ENCODE assay signal across 9 cellular contexts in genomic region chr7:151539055-151539714, GRCh38. TPM values are rescaled to one million over a fixed set of nuclear protein-coding genes. Genes with fewer than 3 reads are reported as not detected.
A peak's percentile ranks its signal among the peaks of the same experiment; 100 is the strongest.
DNase-seq lines count a peak whose midpoint lies in the region; ATAC-seq and TF ChIP-seq lines count a peak whose summit lies in the region.
"Had no signal": no experiment of that assay in that cellular context is flagged by ENCODE, and none has a peak within 500 bp of the region (broad histone marks: within the 10 kb centered on the region; RNA-seq: fewer than 3 reads in every experiment).

No MANE protein-coding gene starts in this region.

- peaks cover 28% of the 10 kb centered on the region for H3K27me3 Mint-ChIP-seq in activated B cell treated with CpG ODN at 0.5 μM for 24 hours

- H3K4me3 ChIP-seq in stomach = no peak overlapping the region

- no peaks in the 10 kb centered on the region for H3K36me3 ChIP-seq in stomach

- no peak for DNase-seq in activated B cell treated with CpG ODN at 0.5 μM for 24 hours
- no peak for DNase-seq in stomach
- no peak for DNase-seq in glomerular visceral epithelial cell (ENCODE audit: extremely low spot score)
- DNase-seq in NCI-H1930 (lab: John Stamatoyannopoulos, UW) = no peak

- H3K36me3 Mint-ChIP-seq in activated B cell treated with CpG ODN at 0.5 μM for 24 hours (ENCODE audit: low read depth) = no peaks in the 10 kb centered on the region

- H3K27ac Mint-ChIP-seq in activated B cell treated with CpG ODN at 0.5 μM for 24 hours = no peak overlapping the region
- H3K27ac Mint-ChIP-seq: dendritic cell treated with granulocyte-macrophage colony-stimulating factor and Interleukin-4, amounts not matched to agents 40 ng/mL and 50 ng/mL, for 4 days had no signal

- 59 to 76% (median 65%) methylated on average over 9 to 10 of the region's 10 CpGs for WGBS in stomach, 5 donors

- H3K27ac ChIP-seq in layer of hippocampus (ENCODE audit: low read depth, low read length) (peak overlapping the region; percentile 62), stomach (peak overlapping the region in 1 of 5 donors; percentile 72)

- no peaks in the 10 kb centered on the region for H3K9me3 ChIP-seq in stomach

- H3K4me1 ChIP-seq in stomach = peaks cover 0 to 27% (median 14%) of the 10 kb centered on the region in 4 donors

- CTCF ChIA-PET in activated B cell treated with CpG ODN at 0.5 μM for 24 hours (lab: Charles Lee) = interaction anchor here (0.6 to 1.1 kb wide), 2 partner anchors 221 to 312 kb away, joined by 3 read pairs; partner anchors contain the start of gene ABCF2

- TF ChIP-seq CTCF in activated B cell treated with CpG ODN at 0.5 μM for 24 hours (IDR thresholded peaks at IDR 0.05) (no peak), stomach (IDR thresholded peaks at IDR 0.05) (no peak)

- TF ChIP-seq EP300 in stomach (IDR thresholded peaks at IDR 0.05) = no peak

- ATAC-seq in GM18909 (IDR thresholded peaks at IDR 0.05; ENCODE audit: poor library complexity, unreplicated experiment) = peak; percentile 77
- peak; percentile 69 for ATAC-seq in HG03354 (IDR thresholded peaks at IDR 0.05; ENCODE audit: poor library complexity, severe bottlenecking, unreplicated experiment)
- peak; percentile 64 for ATAC-seq in activated B cell treated with CpG ODN at 0.5 μM for 24 hours (ENCODE audit: low read depth)
- no peak for ATAC-seq in HG03571 (IDR thresholded peaks at IDR 0.05; ENCODE audit: unreplicated experiment)

- H3K27me3 ChIP-seq in layer of hippocampus (ENCODE audit: control insufficient read depth, insufficient read depth, low read length) = no peaks in the 10 kb centered on the region
- H3K27me3 ChIP-seq in stomach = no peaks in the 10 kb centered on the region

- H3K4me3 Mint-ChIP-seq in activated B cell treated with CpG ODN at 0.5 μM for 24 hours = no peak overlapping the region
- H3K4me3 Mint-ChIP-seq: dendritic cell treated with granulocyte-macrophage colony-stimulating factor and Interleukin-4, amounts not matched to agents 40 ng/mL and 50 ng/mL, for 4 days had no signal

- intact Hi-C loops in activated B cell treated with CpG ODN at 0.5 μM for 24 hours (cut with micrococcal nuclease) (no loop called here), stomach (cut with DNase I; ENCODE audit: low total_unique reads) (no loop called here)

- POLR2A ChIA-PET in activated B cell treated with CpG ODN at 0.5 μM for 24 hours (lab: Charles Lee) = no interaction called here

- H3K4me1 Mint-ChIP-seq in activated B cell treated with CpG ODN at 0.5 μM for 24 hours = no peaks in the 10 kb centered on the region

- no peak for TF ChIP-seq POLR2A in stomach (IDR thresholded peaks at IDR 0.05)

- H3K9me3 Mint-ChIP-seq in activated B cell treated with CpG ODN at 0.5 μM for 24 hours = peaks cover 3% of the 10 kb centered on the region
- H3K9me3 Mint-ChIP-seq: dendritic cell treated with granulocyte-macrophage colony-stimulating factor and Interleukin-4, amounts not matched to agents 40 ng/mL and 50 ng/mL, for 4 days had no signal

RNA-seq across cellular contexts. Expression of gene RHEB, which starts 19.5 kb away (rescaled TPM):
- total RNA-seq in activated B cell treated with CpG ODN at 0.5 μM for 24 hours = 30.5 and 32.8 TPM in 2 replicates
- total RNA-seq in stomach = 100 to 1,000 TPM in 1 of 5 donors, 10 to 100 TPM in 4; 18.5 to 141 (median 66.5) TPM
- 100 to 1,000 TPM in 1 of 3 donors, 10 to 100 TPM in 2; 73.2 to 103 (median 95.1) TPM for polyA plus RNA-seq in stomach
